Comparison of ENCODE assay signal across 13 cellular contexts in genomic region chr6:3794092-3794491, GRCh38. TPM values are rescaled to one million over a fixed set of nuclear protein-coding genes. Genes with fewer than 3 reads are reported as not detected.
DNase-seq lines count a peak whose midpoint lies in the region; ATAC-seq and TF ChIP-seq lines count a peak whose summit lies in the region.
"Had no signal": no experiment of that assay in that cellular context is flagged by ENCODE, and none has a peak within 500 bp of the region (broad histone marks: within the 10 kb centered on the region; RNA-seq: fewer than 3 reads in every experiment).

No MANE protein-coding gene starts in this region.

- H3K4me1 ChIP-seq in GM23338 (ENCODE audit: insufficient read depth) (peaks cover 6% of the 10 kb centered on the region), Caco-2 (peaks cover 45% of the 10 kb centered on the region)
- H3K4me1 ChIP-seq: breast epithelium had no signal

- H3K9me3 ChIP-seq in Caco-2: no peaks in the 10 kb centered on the region
- H3K9me3 ChIP-seq: breast epithelium had no signal

- no TSS peak for BruUV-seq in Caco-2 (replicated peaks; lab: Mats Ljungman, UMichigan)

- H3K27me3 ChIP-seq in GM23338 (ENCODE audit: insufficient read depth): no peaks in the 10 kb centered on the region
- no peaks in the 10 kb centered on the region for H3K27me3 ChIP-seq in Caco-2 (replicated peaks; ENCODE audit: control insufficient read depth, insufficient read depth, low read length)
- H3K27me3 ChIP-seq: breast epithelium had no signal

- DNase-seq in GM23338 (ENCODE audit: low spot score) (no peak), medulla oblongata (ENCODE audit: extremely low spot score) (peak; percentile 33), NCI-H187 (lab: John Stamatoyannopoulos, UW) (no peak), Caco-2 (no peak), dermis blood vessel endothelial cell (no peak)
- DNase-seq: activated T-cell treated with anti-CD3 and anti-CD28 coated beads, Interleukin-2, amount 50 U/mL, for 48 hours; Calu3; natural killer cell had no signal

- no peak overlapping the region for H3K4me3 ChIP-seq in GM23338
- H3K4me3 ChIP-seq in Caco-2 (ENCODE audit: low read depth, low read length): no peak overlapping the region
- H3K4me3 ChIP-seq: breast epithelium had no signal

- H3K4me3 Mint-ChIP-seq in GM23338: no peak overlapping the region
- H3K4me3 Mint-ChIP-seq in Caco-2 (ENCODE audit: unreplicated experiment): no peak overlapping the region
- H3K4me3 Mint-ChIP-seq: natural killer cell had no signal

- no peaks in the 10 kb centered on the region for H3K79me2 ChIP-seq in GM23338 (replicated peaks; ENCODE audit: insufficient read depth)

- CTCF ChIA-PET in Caco-2 (lab: Charles Lee): no interaction called here

- no peaks in the 10 kb centered on the region for H3K36me3 ChIP-seq in GM23338 (ENCODE audit: insufficient read depth)
- no peaks in the 10 kb centered on the region; the same call in 1 of the 2 replicates for H3K36me3 ChIP-seq in Caco-2 (ENCODE audit: control insufficient read depth, insufficient read depth, low read length)
- H3K36me3 ChIP-seq: breast epithelium had no signal

- H3K27me3 Mint-ChIP-seq in GM23338 (ENCODE audit: insufficient read depth, low read depth, poor library complexity) (peaks cover 3% of the 10 kb centered on the region), Caco-2 (ENCODE audit: insufficient read depth, unreplicated experiment) (no peaks in the 10 kb centered on the region)

- H3K9me3 Mint-ChIP-seq in GM23338 (peaks cover 2% of the 10 kb centered on the region; the same call in 2 of the 3 replicates), Caco-2 (ENCODE audit: unreplicated experiment) (no peaks in the 10 kb centered on the region)
- H3K9me3 Mint-ChIP-seq: natural killer cell had no signal

- no peak overlapping the region; the same call in 1 of the 2 replicates for H3K4me2 ChIP-seq in GM23338

- H3K27ac ChIP-seq in GM23338 (ENCODE audit: low read depth): no peak overlapping the region
- H3K27ac ChIP-seq: breast epithelium had no signal

- intact Hi-C loops in Caco-2 (cut with micrococcal nuclease; ENCODE audit: unreplicated experiment): no loop called here

- no peaks in the 10 kb centered on the region for H4K20me1 ChIP-seq in GM23338 (replicated peaks; ENCODE audit: insufficient read depth)

- peaks cover 19% of the 10 kb centered on the region for H3K4me1 Mint-ChIP-seq in GM23338
- H3K4me1 Mint-ChIP-seq in Caco-2 (ENCODE audit: low read depth, unreplicated experiment): peaks cover 26% of the 10 kb centered on the region
- H3K4me1 Mint-ChIP-seq: natural killer cell had no signal

- H2AFZ ChIP-seq in GM23338: 0 out of 2 replicates have a peak overlapping the region, but pooled peaks have one; percentile 18

- peak; percentile 67 for ATAC-seq in GM18909 (IDR thresholded peaks at IDR 0.05; ENCODE audit: poor library complexity, unreplicated experiment)
- no peak for ATAC-seq in GM23338
- ATAC-seq in HG03354 (IDR thresholded peaks at IDR 0.05; ENCODE audit: poor library complexity, severe bottlenecking, unreplicated experiment): peak; percentile 77
- ATAC-seq in GM19455 (IDR thresholded peaks at IDR 0.05; ENCODE audit: unreplicated experiment): no peak
- ATAC-seq: natural killer cell, Panc1 had no signal

- no peak overlapping the region for H3K27ac Mint-ChIP-seq in GM23338
- H3K27ac Mint-ChIP-seq in Caco-2 (ENCODE audit: unreplicated experiment): no peak overlapping the region
- H3K27ac Mint-ChIP-seq: natural killer cell had no signal

- POLR2A ChIA-PET in Caco-2 (lab: Charles Lee): no interaction called here

- H3K36me3 Mint-ChIP-seq in GM23338 (ENCODE audit: low read depth): peaks cover 2% of the 10 kb centered on the region; the same call in 1 of the 3 replicates
- H3K36me3 Mint-ChIP-seq in Caco-2 (ENCODE audit: insufficient read depth, unreplicated experiment): peaks cover 11% of the 10 kb centered on the region
- H3K36me3 Mint-ChIP-seq: natural killer cell had no signal

- TF ChIP-seq CTCF in GM23338 (conservative IDR thresholded peaks at IDR 0.05; ENCODE audit: low read depth in 2 of 2): no peak
- no peak for TF ChIP-seq CTCF in Caco-2 (IDR thresholded peaks at IDR 0.05; ENCODE audit: insufficient read depth in 1 of 2, low read depth in 1 of 2, low read length in 1 of 2, severe bottlenecking in 1 of 2, unreplicated experiment in 1 of 2)

- H3F3A ChIP-seq in GM23338 (replicated peaks; ENCODE audit: low read depth): no peaks in the 10 kb centered on the region

- no peaks in the 10 kb centered on the region; the same call in 1 of the 2 replicates for H3K9me2 ChIP-seq in GM23338 (ENCODE audit: insufficient read depth)

TF ChIP-seq in GM23338, 12 proteins besides CTCF, POLR2A, EP300 and RAD21 (continues in another document):
- TF ChIP-seq POLR2AphosphoS5 (IDR thresholded peaks at IDR 0.05; ENCODE audit: low read depth) (no peak), ZNF462 (CRISPR knock-in tag; IDR thresholded peaks at IDR 0.05) (no peak), CREB1 (CRISPR knock-in tag; IDR thresholded peaks at IDR 0.05; ENCODE audit: low read depth) (no peak), JUNB (IDR thresholded peaks at IDR 0.05; ENCODE audit: unreplicated experiment) (no peak), STAT1 (IDR thresholded peaks at IDR 0.05; ENCODE audit: unreplicated experiment) (no peak), ZNF331 (CRISPR knock-in tag; IDR thresholded peaks at IDR 0.05; ENCODE audit: low read depth) (no peak)

RNA-seq across cellular contexts. Expression of gene PXDC1, which starts 42.6 kb away (rescaled TPM):
- total RNA-seq in GM23338 (2014; rRNA removed; shearing (Covaris generic)): 1.7 and 1.8 TPM in 2 replicates
- polyA plus RNA-seq in GM23338 (2016; fragmentation: Nextera tagmentation; extraction: Ambion mirVana): 0.78 and 1.2 TPM in 2 replicates
- total RNA-seq in Caco-2 (2022) (36.9 and 42.9 TPM in 2 replicates), dermis blood vessel endothelial cell (61.5 and 135 TPM in 2 replicates)

RNA-seq across cellular contexts. Expression of gene FAM50B, which starts 55.1 kb away (rescaled TPM):
- total RNA-seq in GM23338 (2014; rRNA removed; shearing (Covaris generic)): 4.3 and 4.4 TPM in 2 replicates
- 3.3 and 4.8 TPM in 2 replicates for polyA plus RNA-seq in GM23338 (2016; fragmentation: Nextera tagmentation; extraction: Ambion mirVana)
- total RNA-seq in Caco-2 (2022): not detected in 2 replicates
- 8.6 and 10.0 TPM in 2 replicates for total RNA-seq in dermis blood vessel endothelial cell

Comparison
In these comparisons a context has a peak if more than half of its experiments do, and no peak if none do; other contexts are left out.
1. ATAC-seq: peak in GM18909 (single experiment) and HG03354 (single experiment); none in GM23338 (single experiment) and GM19455 (single experiment).
2. RNA of gene PXDC1, which starts 42.6 kb away (total RNA-seq): 61.5 to 135 TPM in dermis blood vessel endothelial cell and 36.9 to 42.9 TPM in Caco-2; 1.7 to 1.8 TPM in GM23338; every median in the first group is over 10 times any median in the second.